ENCODE assay signal across 30 cellular contexts in genomic region chr21:38933731-38934130, GRCh38.
"Had no signal": no experiment of that assay in that cellular context is flagged by ENCODE, and none has a peak within 500 bp of the region (broad histone marks: within the 10 kb centered on the region; RNA-seq: fewer than 3 reads in every experiment).

No MANE protein-coding gene starts in this region.

- H3K4me1 ChIP-seq: body of pancreas had no signal

- DNase-seq: activated B cell treated with CpG ODN at 0.5 μM for 24 hours; activated CD4-positive, alpha-beta T cell treated with anti-CD3 and anti-CD28 coated beads for 48 hours; activated CD4-positive, alpha-beta T cell treated with anti-CD3 and anti-CD28 coated beads, Interleukin-2, amount 50 U/mL, for 1 hour; activated CD4-positive, alpha-beta T cell treated with anti-CD3 and anti-CD28 coated beads, Interleukin-2, amount 50 U/mL, for 48 hours; activated CD8-positive, alpha-beta memory T cell treated with anti-CD3 and anti-CD28 coated beads for 24 hours; activated CD8-positive, alpha-beta T cell treated with anti-CD3 and anti-CD28 coated beads for 36 hours; activated effector memory CD4-positive, alpha-beta T cell treated with Interleukin-2 at 50 U/mL for 16 hours; activated gamma-delta T cell treated with Interleukin-2 at 50 U/mL for 16 hours; activated naive CD4-positive, alpha-beta T cell treated with Interleukin-2 at 50 U/mL for 16 hours; activated naive CD8-positive, alpha-beta T cell treated with anti-CD3 and anti-CD28 coated beads for 36 hours; activated naive CD8-positive, alpha-beta T cell treated with anti-CD3 and anti-CD28 coated beads, Interleukin-2, amount 50 U/mL, for 24 hours; activated T-cell treated with anti-CD3 and anti-CD28 coated beads, Interleukin-2, amount 50 U/mL, for 4 hours; adrenal gland; amygdala; aorta; body of pancreas; central memory CD4-positive, alpha-beta T cell; cerebellar nuclear complex; dorsolateral prefrontal cortex; effector memory CD4-positive, alpha-beta T cell; endodermal cell; foreskin fibroblast; T-helper 1 cell; T-helper 17 cell; T1000; WERI-Rb-1 had no signal

- H3K9me3 ChIP-seq: adrenal gland, body of pancreas had no signal

- H3K4me3 ChIP-seq: adrenal gland, body of pancreas, coronary artery, dorsolateral prefrontal cortex had no signal

- ATAC-seq: activated CD4-positive, CD25-positive, alpha-beta regulatory T cell treated with anti-CD3 and anti-CD28 coated beads, Interleukin-2, amount 50 U/mL, for 24 hours; activated CD8-positive, alpha-beta T cell treated with anti-CD3 and anti-CD28 coated beads for 36 hours; activated naive CD8-positive, alpha-beta T cell treated with anti-CD3 and anti-CD28 coated beads, Interleukin-2, amount 50 U/mL, for 24 hours; activated T-cell treated with anti-CD3 and anti-CD28 coated beads, Interleukin-2, amount 50 U/mL, for 4 hours; activated T-helper 17 cell treated with anti-CD3 and anti-CD28 coated beads, Interleukin-2, amount 50 U/mL, for 72 hours; body of pancreas; esophagus mucosa; T-helper 17 cell had no signal

- H3K27ac ChIP-seq: adrenal gland, body of pancreas, coronary artery, dorsolateral prefrontal cortex, WERI-Rb-1 had no signal

- H3K27me3 ChIP-seq: adrenal gland, body of pancreas, dorsolateral prefrontal cortex had no signal

- H3K36me3 ChIP-seq: adrenal gland, WERI-Rb-1 had no signal
